Comparison of ENCODE assay signal across 8 cellular contexts in the genomic region with DNA sequence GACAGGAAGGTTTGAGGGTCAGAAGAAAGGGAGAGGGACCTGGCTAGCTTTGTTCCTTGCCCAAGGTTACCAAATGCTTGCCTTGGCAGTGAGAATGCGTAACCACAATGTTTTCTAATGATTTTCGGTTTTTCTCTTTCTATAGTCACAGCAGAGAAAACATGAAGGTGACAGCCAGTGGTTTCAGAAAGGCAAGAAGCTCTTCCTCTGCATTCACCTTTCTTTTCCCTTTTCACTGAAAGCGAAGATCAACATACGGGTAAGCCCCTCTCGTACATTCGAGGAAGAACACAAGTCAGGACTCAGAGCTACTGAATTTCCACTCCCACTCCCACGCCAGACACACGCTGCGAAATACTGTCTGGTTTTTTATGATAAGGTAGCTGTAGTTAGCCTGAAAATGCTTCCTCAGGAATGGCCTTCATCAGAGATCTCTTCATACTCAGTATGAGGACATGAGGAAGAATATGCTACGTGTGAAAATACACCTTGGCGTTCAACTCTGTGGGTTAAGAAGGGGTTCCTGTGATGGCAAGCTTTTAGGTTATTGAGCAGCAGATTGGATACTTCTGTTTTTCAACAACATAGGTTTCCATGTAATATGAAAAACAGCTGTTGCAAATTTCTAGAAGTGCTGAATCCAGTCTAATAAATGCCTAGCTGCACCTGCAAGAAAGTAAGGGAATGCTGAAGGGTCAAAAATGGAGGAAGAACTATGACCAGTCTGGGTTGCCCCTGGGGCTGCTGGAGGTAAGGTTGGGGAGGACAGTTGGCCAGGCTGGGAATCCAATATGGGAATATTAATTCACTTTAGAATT. TPM values are rescaled to one million over a fixed set of nuclear protein-coding genes. Genes with fewer than 3 reads are reported as not detected.
DNase-seq lines count a peak whose midpoint lies in the region; ATAC-seq and TF ChIP-seq lines count a peak whose summit lies in the region.

No MANE protein-coding gene starts in this region.

- no peaks in the 10 kb centered on the region for H3K9me2 ChIP-seq in hepatocyte (replicated peaks; ENCODE audit: insufficient read depth)
- H3K9me2 ChIP-seq in GM23338 (ENCODE audit: insufficient read depth), result peaks cover 3% of the 10 kb centered on the region; the same call in 1 of the 2 replicates

- WGBS in hepatocyte (ENCODE audit: low lambda C conversion rate, missing lambda C conversion rate), result 90% methylated on average over 11 of the region's 11 CpGs

- H3K4me3 ChIP-seq in hepatocyte, result no peak overlapping the region
- no peak overlapping the region for H3K4me3 ChIP-seq in GM23338

- no peaks in the 10 kb centered on the region for H3K79me2 ChIP-seq in hepatocyte
- no peaks in the 10 kb centered on the region for H3K79me2 ChIP-seq in GM23338 (replicated peaks; ENCODE audit: insufficient read depth)

- H4K20me1 ChIP-seq in hepatocyte (ENCODE audit: insufficient read depth, poor library complexity, severe bottlenecking) (no peaks in the 10 kb centered on the region), GM23338 (replicated peaks; ENCODE audit: insufficient read depth) (no peaks in the 10 kb centered on the region)

- peaks cover 2% of the 10 kb centered on the region for H3K27me3 Mint-ChIP-seq in activated naive CD8-positive, alpha-beta T cell treated with anti-CD3 and anti-CD28 coated beads, Interleukin-2, amount 50 U/mL, for 24 hours
- no peaks in the 10 kb centered on the region for H3K27me3 Mint-ChIP-seq in GM23338 (ENCODE audit: insufficient read depth, low read depth, poor library complexity)

- H3K27ac ChIP-seq in hepatocyte, result no peak overlapping the region
- no peak overlapping the region for H3K27ac ChIP-seq in GM23338 (ENCODE audit: low read depth)

- ATAC-seq in GM18502 (IDR thresholded peaks at IDR 0.05; ENCODE audit: poor library complexity, unreplicated experiment), result peak; percentile 57
- peak; percentile 42 for ATAC-seq in HG03159 (IDR thresholded peaks at IDR 0.05; ENCODE audit: unreplicated experiment)
- ATAC-seq in activated naive CD8-positive, alpha-beta T cell treated with anti-CD3 and anti-CD28 coated beads, Interleukin-2, amount 50 U/mL, for 24 hours, result peak; percentile 44
- ATAC-seq in GM23338, result no peak

- H3K4me1 Mint-ChIP-seq in activated naive CD8-positive, alpha-beta T cell treated with anti-CD3 and anti-CD28 coated beads, Interleukin-2, amount 50 U/mL, for 24 hours, result peaks cover 36% of the 10 kb centered on the region
- H3K4me1 Mint-ChIP-seq in GM23338, result no peaks in the 10 kb centered on the region

- DNase-seq in GM20000 (ENCODE audit: low spot score) (peak; percentile 59), activated gamma-delta T cell (lab: John Stamatoyannopoulos, UW) (no peak), hepatocyte (ENCODE audit: low spot score) (no peak), GM23338 (ENCODE audit: low spot score) (no peak)
- peak; percentile 22 for DNase-seq in activated naive CD8-positive, alpha-beta T cell treated with anti-CD3 and anti-CD28 coated beads, Interleukin-2, amount 50 U/mL, for 24 hours
- no peak for DNase-seq in stimulated activated CD8-positive, alpha-beta memory T cell treated with anti-CD3 and anti-CD28 coated beads, Interleukin-4, amount 100 ng/mL, for 48 hours

- H2AFZ ChIP-seq in hepatocyte, result no peak overlapping the region
- H2AFZ ChIP-seq in GM23338, result no peak overlapping the region; the same call in 1 of the 2 replicates

- H3K9me3 ChIP-seq in hepatocyte (ENCODE audit: low read depth), result no peaks in the 10 kb centered on the region

- H3K4me2 ChIP-seq in hepatocyte (no peak overlapping the region), GM23338 (no peak overlapping the region)

- TF ChIP-seq CTCF in GM20000 (IDR thresholded peaks at IDR 0.05; ENCODE audit: extremely low read depth, missing control alignments) (no peak), hepatocyte (IDR thresholded peaks at IDR 0.05; ENCODE audit: poor library complexity) (no peak), GM23338 (conservative IDR thresholded peaks at IDR 0.05; ENCODE audit: low read depth in 2 of 2) (no peak)

- no peaks in the 10 kb centered on the region for H3F3A ChIP-seq in GM23338 (replicated peaks; ENCODE audit: low read depth)

- H3K36me3 Mint-ChIP-seq in activated naive CD8-positive, alpha-beta T cell treated with anti-CD3 and anti-CD28 coated beads, Interleukin-2, amount 50 U/mL, for 24 hours (ENCODE audit: low read depth), result peaks cover 7% of the 10 kb centered on the region
- H3K36me3 Mint-ChIP-seq in GM23338 (ENCODE audit: low read depth), result peaks cover 17% of the 10 kb centered on the region

- H3K9me3 Mint-ChIP-seq in activated naive CD8-positive, alpha-beta T cell treated with anti-CD3 and anti-CD28 coated beads, Interleukin-2, amount 50 U/mL, for 24 hours, result peaks cover 21% of the 10 kb centered on the region
- H3K9me3 Mint-ChIP-seq in GM23338, result peaks cover 23% of the 10 kb centered on the region

- H3K36me3 ChIP-seq in hepatocyte (replicated peaks; ENCODE audit: insufficient read depth, low read depth), result no peaks in the 10 kb centered on the region
- peaks cover 6% of the 10 kb centered on the region; the same call in 1 of the 2 replicates for H3K36me3 ChIP-seq in GM23338 (ENCODE audit: insufficient read depth)

- peak overlapping the region; percentile 64 for H3K4me3 Mint-ChIP-seq in activated naive CD8-positive, alpha-beta T cell treated with anti-CD3 and anti-CD28 coated beads, Interleukin-2, amount 50 U/mL, for 24 hours
- H3K4me3 Mint-ChIP-seq in GM23338, result no peak overlapping the region

- H3K4me1 ChIP-seq in hepatocyte (ENCODE audit: insufficient read depth), result no peaks in the 10 kb centered on the region
- H3K4me1 ChIP-seq in GM23338 (ENCODE audit: insufficient read depth), result no peaks in the 10 kb centered on the region

- peak overlapping the region; percentile 92 for H3K27ac Mint-ChIP-seq in activated naive CD8-positive, alpha-beta T cell treated with anti-CD3 and anti-CD28 coated beads, Interleukin-2, amount 50 U/mL, for 24 hours
- no peak overlapping the region for H3K27ac Mint-ChIP-seq in GM23338

- H3K27me3 ChIP-seq in hepatocyte (no peaks in the 10 kb centered on the region), GM23338 (ENCODE audit: insufficient read depth) (no peaks in the 10 kb centered on the region)

TF ChIP-seq in GM23338, 12 proteins besides CTCF, POLR2A, EP300 and RAD21:
- TF ChIP-seq ZNF114 (CRISPR knock-in tag; IDR thresholded peaks at IDR 0.05) (no peak), ZNF331 (CRISPR knock-in tag; IDR thresholded peaks at IDR 0.05; ENCODE audit: low read depth) (no peak), EZH2 (IDR thresholded peaks at IDR 0.05; ENCODE audit: low read depth, unreplicated experiment) (no peak), JUNB (IDR thresholded peaks at IDR 0.05; ENCODE audit: unreplicated experiment) (no peak), CREB1 (CRISPR knock-in tag; IDR thresholded peaks at IDR 0.05; ENCODE audit: low read depth) (no peak), STAT1 (IDR thresholded peaks at IDR 0.05; ENCODE audit: unreplicated experiment) (no peak)
- TF ChIP-seq, protein P1, sequence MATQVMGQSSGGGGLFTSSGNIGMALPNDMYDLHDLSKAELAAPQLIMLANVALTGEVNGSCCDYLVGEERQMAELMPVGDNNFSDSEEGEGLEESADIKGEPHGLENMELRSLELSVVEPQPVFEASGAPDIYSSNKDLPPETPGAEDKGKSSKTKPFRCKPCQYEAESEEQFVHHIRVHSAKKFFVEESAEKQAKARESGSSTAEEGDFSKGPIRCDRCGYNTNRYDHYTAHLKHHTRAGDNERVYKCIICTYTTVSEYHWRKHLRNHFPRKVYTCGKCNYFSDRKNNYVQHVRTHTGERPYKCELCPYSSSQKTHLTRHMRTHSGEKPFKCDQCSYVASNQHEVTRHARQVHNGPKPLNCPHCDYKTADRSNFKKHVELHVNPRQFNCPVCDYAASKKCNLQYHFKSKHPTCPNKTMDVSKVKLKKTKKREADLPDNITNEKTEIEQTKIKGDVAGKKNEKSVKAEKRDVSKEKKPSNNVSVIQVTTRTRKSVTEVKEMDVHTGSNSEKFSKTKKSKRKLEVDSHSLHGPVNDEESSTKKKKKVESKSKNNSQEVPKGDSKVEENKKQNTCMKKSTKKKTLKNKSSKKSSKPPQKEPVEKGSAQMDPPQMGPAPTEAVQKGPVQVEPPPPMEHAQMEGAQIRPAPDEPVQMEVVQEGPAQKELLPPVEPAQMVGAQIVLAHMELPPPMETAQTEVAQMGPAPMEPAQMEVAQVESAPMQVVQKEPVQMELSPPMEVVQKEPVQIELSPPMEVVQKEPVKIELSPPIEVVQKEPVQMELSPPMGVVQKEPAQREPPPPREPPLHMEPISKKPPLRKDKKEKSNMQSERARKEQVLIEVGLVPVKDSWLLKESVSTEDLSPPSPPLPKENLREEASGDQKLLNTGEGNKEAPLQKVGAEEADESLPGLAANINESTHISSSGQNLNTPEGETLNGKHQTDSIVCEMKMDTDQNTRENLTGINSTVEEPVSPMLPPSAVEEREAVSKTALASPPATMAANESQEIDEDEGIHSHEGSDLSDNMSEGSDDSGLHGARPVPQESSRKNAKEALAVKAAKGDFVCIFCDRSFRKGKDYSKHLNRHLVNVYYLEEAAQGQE (IDR thresholded peaks at IDR 0.05; ENCODE audit: unreplicated experiment), result no peak
- TF ChIP-seq, protein P2, sequence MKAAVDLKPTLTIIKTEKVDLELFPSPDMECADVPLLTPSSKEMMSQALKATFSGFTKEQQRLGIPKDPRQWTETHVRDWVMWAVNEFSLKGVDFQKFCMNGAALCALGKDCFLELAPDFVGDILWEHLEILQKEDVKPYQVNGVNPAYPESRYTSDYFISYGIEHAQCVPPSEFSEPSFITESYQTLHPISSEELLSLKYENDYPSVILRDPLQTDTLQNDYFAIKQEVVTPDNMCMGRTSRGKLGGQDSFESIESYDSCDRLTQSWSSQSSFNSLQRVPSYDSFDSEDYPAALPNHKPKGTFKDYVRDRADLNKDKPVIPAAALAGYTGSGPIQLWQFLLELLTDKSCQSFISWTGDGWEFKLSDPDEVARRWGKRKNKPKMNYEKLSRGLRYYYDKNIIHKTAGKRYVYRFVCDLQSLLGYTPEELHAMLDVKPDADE (IDR thresholded peaks at IDR 0.05), result no peak

RNA-seq across cellular contexts. Expression of gene CD83, which starts 7.4 kb away (rescaled TPM):
- 3.9 and 6.2 TPM in 2 replicates for total RNA-seq in hepatocyte
- polyA plus RNA-seq in hepatocyte, result 6.2 and 6.6 TPM in 2 replicates
- 10.9 and 13.2 TPM in 2 replicates for total RNA-seq in GM23338 (2014; rRNA removed; shearing (Covaris generic))
- polyA plus RNA-seq in GM23338 (2016; fragmentation: Nextera tagmentation; extraction: Ambion mirVana), result 6.0 and 8.1 TPM in 2 replicates

Comparison
In these comparisons a context has a peak if more than half of its experiments do, and no peak if none do; other contexts are left out.
1. DNase-seq: peak in GM20000 (single experiment) and activated naive CD8-positive, alpha-beta T cell treated with anti-CD3 and anti-CD28 coated beads, Interleukin-2, amount 50 U/mL, for 24 hours (single experiment); none in stimulated activated CD8-positive, alpha-beta memory T cell treated with anti-CD3 and anti-CD28 coated beads, Interleukin-4, amount 100 ng/mL, for 48 hours (single experiment), activated gamma-delta T cell (single experiment), hepatocyte (single experiment) and GM23338 (single experiment).